In the genomic region with DNA sequence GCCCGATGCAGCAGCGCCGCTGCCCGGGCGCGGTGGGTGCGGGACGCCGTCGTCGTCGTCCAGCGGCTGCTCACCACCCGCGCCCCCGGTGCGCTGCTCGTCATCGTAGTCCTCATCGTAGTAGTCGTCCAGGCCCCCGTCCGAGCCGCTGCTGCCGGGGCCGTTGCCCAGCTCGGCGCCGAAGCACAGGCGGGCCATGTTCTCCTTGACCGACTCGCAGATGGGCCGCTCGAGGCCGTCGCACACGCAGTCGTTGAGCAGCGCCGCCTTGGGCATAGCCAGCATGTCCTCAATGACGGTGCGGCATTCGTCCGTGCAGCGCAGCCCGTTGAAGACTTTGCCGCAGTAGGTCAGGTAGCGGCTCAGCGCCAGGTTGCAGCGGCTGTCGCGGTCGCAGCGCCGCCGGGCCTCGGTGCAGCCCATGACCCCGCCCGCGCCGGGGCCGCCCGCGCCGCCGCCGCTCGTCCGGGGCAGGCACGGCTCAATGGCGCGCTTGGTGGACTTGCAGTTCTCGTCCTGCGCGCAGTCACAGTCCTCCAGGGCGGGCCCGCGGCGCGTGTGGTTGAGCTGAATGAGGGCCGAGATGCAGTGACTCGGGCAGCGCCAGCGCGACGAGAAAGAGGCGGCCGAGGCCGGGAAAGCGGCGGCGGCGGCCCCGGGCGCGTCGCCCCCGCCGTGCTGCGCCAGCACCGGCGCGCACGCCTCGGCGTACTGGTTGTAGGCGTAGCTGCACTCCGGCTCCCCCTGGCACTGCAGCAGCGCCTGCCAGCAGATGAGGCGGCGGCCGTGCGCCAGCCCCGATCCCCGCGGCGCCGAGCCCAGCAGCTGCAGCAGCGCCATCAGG, we compare ENCODE assay signal across 8 cellular contexts. TPM values are rescaled to one million over a fixed set of nuclear protein-coding genes. Genes with fewer than 3 reads are reported as not detected.
A peak's percentile ranks its signal among the peaks of the same experiment; 100 is the strongest.
DNase-seq lines count a peak whose midpoint lies in the region; ATAC-seq and TF ChIP-seq lines count a peak whose summit lies in the region.

No MANE protein-coding gene starts in this region.

- peak; percentile 36 for ATAC-seq in HG03045 (IDR thresholded peaks at IDR 0.05; ENCODE audit: unreplicated experiment)

- H3K36me3 ChIP-seq in PC-9 (ENCODE audit: low read depth), result no peaks in the 10 kb centered on the region

- intact Hi-C loops in PC-9 (cut with micrococcal nuclease; ENCODE audit: unreplicated experiment), result loop anchor here (5.0 kb wide), 3 partner anchors 204 to 459 kb away; no protein-coding TSS in a partner anchor

- H3K79me2 ChIP-seq in PC-9 (ENCODE audit: low read depth), result no peaks in the 10 kb centered on the region

- no peaks in the 10 kb centered on the region; the same call in 1 of the 2 replicates for H3F3A ChIP-seq in PC-9 (ENCODE audit: insufficient read depth, low read depth)

- H2AFZ ChIP-seq in PC-9, result peak overlapping the region; percentile 95; the same call in 1 of the 2 replicates

- no peaks in the 10 kb centered on the region for H3K9me3 ChIP-seq in PC-9 (ENCODE audit: insufficient read depth, low read depth)

- peak; percentile 36 for DNase-seq in NCI-H1436 (lab: John Stamatoyannopoulos, UW)
- DNase-seq in NCI-H1436 treated with DMSO at 0.1 percent for 48 hours (lab: John Stamatoyannopoulos, UW), result no peak
- peak; percentile 41 to 42 for DNase-seq in PC-9
- peak; percentile 61 for DNase-seq in activated effector memory CD4-positive, alpha-beta T cell treated with Interleukin-2 at 50 U/mL for 16 hours
- DNase-seq in fibroblast of the aortic adventitia (ENCODE audit: low read depth), result peak; percentile 71

- H3K27me3 Mint-ChIP-seq in nephron (ENCODE audit: low read depth), result peaks cover 5% of the 10 kb centered on the region
- H3K27me3 Mint-ChIP-seq in stimulated activated naive CD8-positive, alpha-beta T cell treated with anti-CD3 and anti-CD28 coated beads, Interleukin-15, Interleukin-2, amounts not matched to agents 100 ng/mL and 50 ng/mL, for 24 hours, result peaks cover 51% of the 10 kb centered on the region

- H3K4me2 ChIP-seq in PC-9, result peak overlapping the region; percentile 89

- peaks cover 49% of the 10 kb centered on the region for H3K4me1 Mint-ChIP-seq in nephron
- peaks cover 20% of the 10 kb centered on the region for H3K4me1 Mint-ChIP-seq in stimulated activated naive CD8-positive, alpha-beta T cell treated with anti-CD3 and anti-CD28 coated beads, Interleukin-15, Interleukin-2, amounts not matched to agents 100 ng/mL and 50 ng/mL, for 24 hours (ENCODE audit: low read depth)

- H3K9me3 Mint-ChIP-seq in nephron, result peaks cover 9% of the 10 kb centered on the region
- H3K9me3 Mint-ChIP-seq in stimulated activated naive CD8-positive, alpha-beta T cell treated with anti-CD3 and anti-CD28 coated beads, Interleukin-15, Interleukin-2, amounts not matched to agents 100 ng/mL and 50 ng/mL, for 24 hours, result no peaks in the 10 kb centered on the region

- H3K27ac ChIP-seq in PC-9, result no peak overlapping the region

- H3K36me3 Mint-ChIP-seq in nephron (ENCODE audit: low read depth), result peaks cover 31% of the 10 kb centered on the region
- no peaks in the 10 kb centered on the region for H3K36me3 Mint-ChIP-seq in stimulated activated naive CD8-positive, alpha-beta T cell treated with anti-CD3 and anti-CD28 coated beads, Interleukin-15, Interleukin-2, amounts not matched to agents 100 ng/mL and 50 ng/mL, for 24 hours (ENCODE audit: low read depth)

- H3K27ac Mint-ChIP-seq in nephron, result peak overlapping the region; percentile 90 to 99 (median 97)
- no peak overlapping the region for H3K27ac Mint-ChIP-seq in stimulated activated naive CD8-positive, alpha-beta T cell treated with anti-CD3 and anti-CD28 coated beads, Interleukin-15, Interleukin-2, amounts not matched to agents 100 ng/mL and 50 ng/mL, for 24 hours

- no peaks in the 10 kb centered on the region for H3K9me2 ChIP-seq in PC-9 (ENCODE audit: insufficient read depth)

- no peaks in the 10 kb centered on the region for H4K20me1 ChIP-seq in PC-9 (ENCODE audit: insufficient read depth)

- H3K4me1 ChIP-seq in PC-9 (replicated peaks; ENCODE audit: insufficient read depth), result 0 out of 2 replicates have a peak, but pooled peaks cover 4% of the 10 kb centered on the region

- BruUV-seq in PC-9 (replicated peaks; lab: Mats Ljungman, UMichigan), result no TSS peak

- CTCF ChIA-PET in PC-9 (lab: Charles Lee), result no interaction called here

- POLR2A ChIA-PET in PC-9 (lab: Charles Lee; ENCODE audit: unreplicated experiment), result no interaction called here

- peak overlapping the region; percentile 63; the same call in 1 of the 2 replicates for H3K4me3 ChIP-seq in PC-9
- peak overlapping the region; percentile 92 for H3K4me3 ChIP-seq in fibroblast of the aortic adventitia (ENCODE audit: low read depth, low read length)

- TF ChIP-seq CTCF in PC-9 (conservative IDR thresholded peaks at IDR 0.05) (no peak), fibroblast of the aortic adventitia (IDR thresholded peaks at IDR 0.05; ENCODE audit: insufficient read depth, low read length) (peak; percentile 4), nephron (IDR thresholded peaks at IDR 0.05; ENCODE audit: unreplicated experiment in 3 of 3) (peak in 1 of 3 experiments; percentile 12)

- no peaks in the 10 kb centered on the region for H3K27me3 ChIP-seq in PC-9 (ENCODE audit: insufficient read depth, low read depth)

- H3K4me3 Mint-ChIP-seq in nephron, result peak overlapping the region; percentile 90 to 98 (median 94)
- peak overlapping the region; percentile 63 for H3K4me3 Mint-ChIP-seq in stimulated activated naive CD8-positive, alpha-beta T cell treated with anti-CD3 and anti-CD28 coated beads, Interleukin-15, Interleukin-2, amounts not matched to agents 100 ng/mL and 50 ng/mL, for 24 hours

RNA-seq across cellular contexts. Expression of gene GAS1, which starts 1.2 kb away (rescaled TPM):
- total RNA-seq in PC-9 (2021) (not detected in 2 replicates), fibroblast of the aortic adventitia (ENCODE audit: low replicate concordance) (25.0 and 107 TPM in 2 replicates)

Comparison
In these comparisons a context has a peak if more than half of its experiments do, and no peak if none do; other contexts are left out.
1. RNA of gene GAS1, which starts 1.2 kb away (total RNA-seq): 25.0 to 107 TPM in fibroblast of the aortic adventitia; not detected in PC-9; every median in the first group is over 10 times any median in the second.